25 cellular contexts compared by ENCODE assay signal in the genomic region with DNA sequence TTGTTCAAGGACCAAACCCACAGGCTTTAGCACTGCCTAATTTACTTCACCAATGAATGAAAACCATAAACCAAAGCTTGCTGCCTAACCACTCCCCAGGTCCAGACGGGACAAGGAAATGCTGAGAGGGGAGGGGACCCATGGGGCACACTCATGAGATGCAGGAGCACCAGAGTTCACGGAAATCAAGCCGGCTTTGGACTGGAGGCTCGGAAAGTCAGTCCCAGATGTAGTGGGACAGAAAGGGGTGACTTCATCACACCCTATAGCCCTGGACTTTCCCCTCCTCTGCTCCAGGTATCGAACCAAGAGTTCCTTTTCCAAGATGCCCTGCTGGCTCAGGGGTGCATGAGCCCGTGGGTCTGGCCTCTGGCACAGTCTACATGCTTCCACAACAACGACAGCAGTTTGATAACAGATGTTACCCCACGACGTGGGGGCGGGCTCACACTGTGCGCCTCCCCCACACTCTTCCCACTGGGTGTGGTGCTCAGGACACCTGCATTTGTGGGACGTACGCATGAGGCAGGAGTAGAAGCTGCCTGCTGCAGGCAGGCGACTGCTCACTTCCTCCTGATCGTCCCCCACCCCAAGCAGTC.
DNase-seq lines count a peak whose midpoint lies in the region; ATAC-seq and TF ChIP-seq lines count a peak whose summit lies in the region.
"Had no signal": no experiment of that assay in that cellular context is flagged by ENCODE, and none has a peak within 500 bp of the region (broad histone marks: within the 10 kb centered on the region; RNA-seq: fewer than 3 reads in every experiment).

No MANE protein-coding gene starts in this region.

- intact Hi-C loops in tibial artery (cut with DNase I; ENCODE audit: low total_unique reads), result no loop called here

- H3K36me3 Mint-ChIP-seq in glutamatergic neuron (ENCODE audit: unreplicated experiment), result no peaks in the 10 kb centered on the region

- TF ChIP-seq CTCF in NB4 (IDR thresholded peaks at IDR 0.05; ENCODE audit: low read depth, low read length) (no peak), glutamatergic neuron (IDR thresholded peaks at IDR 0.05; ENCODE audit: partially characterized antibody, unreplicated experiment) (no peak), tibial artery (IDR thresholded peaks at IDR 0.05) (no peak)

- no peaks in the 10 kb centered on the region for H3K27me3 ChIP-seq in tibial artery
- H3K27me3 ChIP-seq: esophagus muscularis mucosa, MG63, neural progenitor cell, uterus had no signal

- ATAC-seq in GM21360 (IDR thresholded peaks at IDR 0.05; ENCODE audit: unreplicated experiment), result no peak
- ATAC-seq: left ventricle myocardium superior had no signal

- H3K4me3 Mint-ChIP-seq in glutamatergic neuron (ENCODE audit: unreplicated experiment), result no peak overlapping the region
- H3K4me3 Mint-ChIP-seq: activated CD4-positive, alpha-beta T cell treated with anti-CD3 and anti-CD28 coated beads, Interleukin-2, amount 10 ng/mL, durations not matched to agents 7 days and 5 days; IgD-negative memory B cell; neural progenitor cell had no signal

- peaks cover 5% of the 10 kb centered on the region for H3K9me3 Mint-ChIP-seq in glutamatergic neuron (ENCODE audit: unreplicated experiment)
- H3K9me3 Mint-ChIP-seq: activated CD4-positive, alpha-beta T cell treated with anti-CD3 and anti-CD28 coated beads, Interleukin-2, amount 10 ng/mL, durations not matched to agents 7 days and 5 days; IgD-negative memory B cell; neural progenitor cell had no signal

- H3K9me3 ChIP-seq in tibial artery, result no peaks in the 10 kb centered on the region
- H3K9me3 ChIP-seq: esophagus muscularis mucosa, MG63, uterus had no signal

- peak; percentile 11 to 14 for DNase-seq in activated T-cell treated with anti-CD3 and anti-CD28 coated beads, Interleukin-2, amount 50 U/mL, for 48 hours
- no peak for DNase-seq in activated T-cell treated with anti-CD3 and anti-CD28 coated beads, Interleukin-2, amount 50 U/mL, for 1 hour
- DNase-seq in NB4 (ENCODE audit: low read depth) (peak; percentile 17), glutamatergic neuron (no peak), Kasumi-1 (lab: John Stamatoyannopoulos, UW) (no peak), tibial artery (no peak)
- DNase-seq in stimulated activated CD8-positive, alpha-beta memory T cell treated with anti-CD3 and anti-CD28 coated beads, Interleukin-4, amount 100 ng/mL, for 48 hours, result peak; percentile 15
- DNase-seq: ACHN; activated CD4-positive, alpha-beta T cell treated with anti-CD3 and anti-CD28 coated beads, Interleukin-2, amount 10 ng/mL, durations not matched to agents 7 days and 5 days; amygdala; COR-L47; hippocampal formation; MG63; NCI-H1417 treated with DMSO at 0.1 percent for 48 hours; NCI-H2081 treated with DMSO at 0.1 percent for 48 hours; NCI-H774; RPMI8226 had no signal

- H3K4me3 ChIP-seq in NB4 (ENCODE audit: low read depth, low read length) (no peak overlapping the region), tibial artery (no peak overlapping the region)
- H3K4me3 ChIP-seq: coronary artery, esophagus muscularis mucosa, MG63, neural progenitor cell, uterus had no signal

- peaks cover 42 to 69% (median 47%) of the 10 kb centered on the region in 3 donors for H3K36me3 ChIP-seq in tibial artery
- H3K36me3 ChIP-seq: neural progenitor cell, uterus had no signal

- H3K27ac Mint-ChIP-seq in glutamatergic neuron (ENCODE audit: unreplicated experiment), result peak overlapping the region; percentile 12
- H3K27ac Mint-ChIP-seq: activated CD4-positive, alpha-beta T cell treated with anti-CD3 and anti-CD28 coated beads, Interleukin-2, amount 10 ng/mL, durations not matched to agents 7 days and 5 days; IgD-negative memory B cell; neural progenitor cell had no signal

- no peak for TF ChIP-seq POLR2A in NB4 (IDR thresholded peaks at IDR 0.05; ENCODE audit: extremely low read depth, insufficient read length)

- H3K27me3 Mint-ChIP-seq in glutamatergic neuron (ENCODE audit: unreplicated experiment), result peaks cover 7% of the 10 kb centered on the region
- H3K27me3 Mint-ChIP-seq: activated CD4-positive, alpha-beta T cell treated with anti-CD3 and anti-CD28 coated beads, Interleukin-2, amount 10 ng/mL, durations not matched to agents 7 days and 5 days; IgD-negative memory B cell; progenitor cell of endocrine pancreas had no signal

- H3K27ac ChIP-seq in tibial artery, result no peak overlapping the region
- H3K27ac ChIP-seq: coronary artery, esophagus muscularis mucosa, neural progenitor cell, uterus had no signal

- H3K4me1 Mint-ChIP-seq in glutamatergic neuron (ENCODE audit: low read depth, unreplicated experiment), result peaks cover 19% of the 10 kb centered on the region

- peaks cover 0 to 5% (median 0%) of the 10 kb centered on the region in 4 donors for H3K4me1 ChIP-seq in tibial artery
- H3K4me1 ChIP-seq: uterus had no signal

Comparison
In these comparisons a context has a peak if more than half of its experiments do, and no peak if none do; other contexts are left out.
1. DNase-seq: peak in activated T-cell treated with anti-CD3 and anti-CD28 coated beads, Interleukin-2, amount 50 U/mL, for 48 hours (2 of 2), NB4 (single experiment) and stimulated activated CD8-positive, alpha-beta memory T cell treated with anti-CD3 and anti-CD28 coated beads, Interleukin-4, amount 100 ng/mL, for 48 hours (single experiment); none in activated T-cell treated with anti-CD3 and anti-CD28 coated beads, Interleukin-2, amount 50 U/mL, for 1 hour (single experiment), glutamatergic neuron (single experiment), Kasumi-1 (0 of 2) and tibial artery (0 of 2).